10 cellular contexts compared by ENCODE assay signal in genomic region chr4:86957214-86957613, GRCh38. TPM values are rescaled to one million over a fixed set of nuclear protein-coding genes. Genes with fewer than 3 reads are reported as not detected.
A peak's percentile ranks its signal among the peaks of the same experiment; 100 is the strongest.
DNase-seq lines count a peak whose midpoint lies in the region; ATAC-seq lines count a peak whose summit lies in the region.
"Had no signal": no experiment of that assay in that cellular context is flagged by ENCODE, and none has a peak within 500 bp of the region (broad histone marks: within the 10 kb centered on the region; RNA-seq: fewer than 3 reads in every experiment).

No MANE protein-coding gene starts in this region.

- no peaks in the 10 kb centered on the region for H3K9me3 ChIP-seq in trophoblast cell (ENCODE audit: insufficient read depth, low read depth, low read length)
- H3K9me3 ChIP-seq: heart left ventricle had no signal

- H2AFZ ChIP-seq in trophoblast cell (ENCODE audit: insufficient read depth, low read length, poor library complexity): no peak overlapping the region

- peaks cover 3 to 7% of the 10 kb centered on the region in 2 experiments for H3K4me1 ChIP-seq in trophoblast cell (ENCODE audit: control insufficient read depth in 1 of 2, insufficient read depth in 2 of 2, low read length in 2 of 2)

- H3K4me3 ChIP-seq in trophoblast cell (ENCODE audit: low read depth, low read length) (no peak overlapping the region), H7 (ENCODE audit: insufficient read depth, low read depth, low read length) (no peak overlapping the region)
- H3K4me3 ChIP-seq: heart left ventricle had no signal

- H2BK12ac ChIP-seq in trophoblast cell (ENCODE audit: low read length): no peak overlapping the region

- no peak overlapping the region for H3K4me2 ChIP-seq in trophoblast cell (ENCODE audit: low read length)

- no peak overlapping the region for H3K23ac ChIP-seq in trophoblast cell (ENCODE audit: low read length)

- H2BK5ac ChIP-seq in trophoblast cell (ENCODE audit: low read depth, low read length, poor library complexity): no peak overlapping the region

- H2BK120ac ChIP-seq in trophoblast cell (ENCODE audit: insufficient read depth, low read length, poor library complexity): no peak overlapping the region

- no peak overlapping the region for H3K4ac ChIP-seq in trophoblast cell (ENCODE audit: low read depth, low read length)

- no peak overlapping the region for H2AK5ac ChIP-seq in trophoblast cell (ENCODE audit: low read length)

- H4K12ac ChIP-seq in trophoblast cell (ENCODE audit: low read depth, low read length): no peak overlapping the region

- no CpG with 5 or more reads among the region's 1 CpG for WGBS in trophoblast cell (ENCODE audit: extremely low coverage, insufficient coverage, insufficient read length)

- H3K36me3 ChIP-seq in trophoblast cell (ENCODE audit: control insufficient read depth in 1 of 2, insufficient read depth in 2 of 2, low read length in 2 of 2): no peaks in the 10 kb centered on the region
- no peaks in the 10 kb centered on the region for H3K36me3 ChIP-seq in H7 (replicated peaks; ENCODE audit: control insufficient read depth, insufficient read depth, low read length)

- peaks cover 10 to 22% of the 10 kb centered on the region in 2 donors for H3K4me1 Mint-ChIP-seq in natural killer cell treated with Interleukin-12 subunit alpha and Interleukin-12 subunit beta and Interleukin-15 and Interleukin-18, amount 100 ng/mL, for 72 hours (ENCODE audit: low read depth in 2 of 2)

- H3K9ac ChIP-seq in trophoblast cell (ENCODE audit: low read length): no peak overlapping the region

- no peak overlapping the region for H3K18ac ChIP-seq in trophoblast cell (ENCODE audit: low read length)

- H3K27ac ChIP-seq in trophoblast cell (ENCODE audit: low read depth, low read length): no peak overlapping the region

- peak; percentile 42 for ATAC-seq in GM19035 (IDR thresholded peaks at IDR 0.05; ENCODE audit: unreplicated experiment)
- peak; percentile 38 for ATAC-seq in HG02938 (IDR thresholded peaks at IDR 0.05; ENCODE audit: unreplicated experiment)
- ATAC-seq in natural killer cell treated with Interleukin-12 subunit alpha and Interleukin-12 subunit beta and Interleukin-15 and Interleukin-18, amount 100 ng/mL, for 72 hours: no peak

- H3K79me1 ChIP-seq in trophoblast cell (ENCODE audit: low read length): no peaks in the 10 kb centered on the region

- H3K27ac Mint-ChIP-seq in natural killer cell treated with Interleukin-12 subunit alpha and Interleukin-12 subunit beta and Interleukin-15 and Interleukin-18, amount 100 ng/mL, for 72 hours: no peak overlapping the region
- H3K27ac Mint-ChIP-seq: activated B cell treated with CpG ODN at 0.5 μM for 24 hours had no signal

- no peak overlapping the region for H3K4me3 Mint-ChIP-seq in natural killer cell treated with Interleukin-12 subunit alpha and Interleukin-12 subunit beta and Interleukin-15 and Interleukin-18, amount 100 ng/mL, for 72 hours
- H3K4me3 Mint-ChIP-seq: activated B cell treated with CpG ODN at 0.5 μM for 24 hours had no signal

- H3K36me3 Mint-ChIP-seq in natural killer cell treated with Interleukin-12 subunit alpha and Interleukin-12 subunit beta and Interleukin-15 and Interleukin-18, amount 100 ng/mL, for 72 hours: no peaks in the 10 kb centered on the region

- peak; percentile 87 for DNase-seq in SIG-M5 treated with dmso at 0.1 percent for 504 hours (lab: John Stamatoyannopoulos, UW; ENCODE audit: unreplicated experiment)
- peak; percentile 80 to 96 for DNase-seq in trophoblast cell
- no peak for DNase-seq in activated gamma-delta T cell treated with Interleukin-2 at 50 U/mL for 16 hours
- no peak for DNase-seq in H7
- DNase-seq in stimulated activated naive CD4-positive, alpha-beta T cell (lab: John Stamatoyannopoulos, UW): no peak
- no peak for DNase-seq in natural killer cell treated with Interleukin-12 subunit alpha and Interleukin-12 subunit beta and Interleukin-15 and Interleukin-18, amount 100 ng/mL, for 72 hours (ENCODE audit: low spot score)
- DNase-seq: activated B cell treated with CpG ODN at 0.5 μM for 24 hours, heart left ventricle had no signal

- H3K14ac ChIP-seq in trophoblast cell (ENCODE audit: low read length): no peak overlapping the region

- H4K91ac ChIP-seq in trophoblast cell (ENCODE audit: low read depth, low read length): no peak overlapping the region

- H3K27me3 Mint-ChIP-seq in natural killer cell treated with Interleukin-12 subunit alpha and Interleukin-12 subunit beta and Interleukin-15 and Interleukin-18, amount 100 ng/mL, for 72 hours: no peaks in the 10 kb centered on the region
- H3K27me3 Mint-ChIP-seq: activated B cell treated with CpG ODN at 0.5 μM for 24 hours had no signal

- H3K79me2 ChIP-seq in trophoblast cell (ENCODE audit: control insufficient read depth, insufficient read depth, low read length, poor library complexity): no peaks in the 10 kb centered on the region

- no peaks in the 10 kb centered on the region for H3K27me3 ChIP-seq in trophoblast cell (ENCODE audit: insufficient read depth, low read length)
- H3K27me3 ChIP-seq in H7 (ENCODE audit: control insufficient read depth, insufficient read depth, low read length): no peaks in the 10 kb centered on the region
- H3K27me3 ChIP-seq: heart left ventricle had no signal

- no peak overlapping the region for H4K8ac ChIP-seq in trophoblast cell (ENCODE audit: low read depth, low read length)

- H3K9me3 Mint-ChIP-seq in natural killer cell treated with Interleukin-12 subunit alpha and Interleukin-12 subunit beta and Interleukin-15 and Interleukin-18, amount 100 ng/mL, for 72 hours: no peaks in the 10 kb centered on the region
- H3K9me3 Mint-ChIP-seq: activated B cell treated with CpG ODN at 0.5 μM for 24 hours had no signal

RNA-seq across cellular contexts. Expression of gene AFF1, which starts 22.4 kb away (rescaled TPM):
- polyA plus RNA-seq in trophoblast cell (2013): 55.5 and 56.1 TPM in 2 replicates
- 27.6 and 42.4 TPM in 2 replicates for total RNA-seq in H7 (2014; rRNA removed; shearing (Covaris generic))
- total RNA-seq in natural killer cell treated with Interleukin-12 subunit alpha and Interleukin-12 subunit beta and Interleukin-15 and Interleukin-18, amount 100 ng/mL, for 72 hours: 10 to 100 TPM; 43.2 to 56.2 TPM

Comparison
In these comparisons a context has a peak if more than half of its experiments do, and no peak if none do; other contexts are left out.
1. ATAC-seq: peak in GM19035 (single experiment) and HG02938 (single experiment); none in natural killer cell treated with Interleukin-12 subunit alpha and Interleukin-12 subunit beta and Interleukin-15 and Interleukin-18, amount 100 ng/mL, for 72 hours (0 of 2).
2. DNase-seq: peak in SIG-M5 treated with dmso at 0.1 percent for 504 hours (single experiment) and trophoblast cell (2 of 2); none in activated gamma-delta T cell treated with Interleukin-2 at 50 U/mL for 16 hours (single experiment), H7 (single experiment), stimulated activated naive CD4-positive, alpha-beta T cell (0 of 6) and natural killer cell treated with Interleukin-12 subunit alpha and Interleukin-12 subunit beta and Interleukin-15 and Interleukin-18, amount 100 ng/mL, for 72 hours (single experiment).